In genomic region chr13:113464476-113464875, GRCh38 we compare ENCODE assay signal across 20 cellular contexts. TPM values are rescaled to one million over a fixed set of nuclear protein-coding genes. Genes with fewer than 3 reads are reported as not detected.
A peak's percentile ranks its signal among the peaks of the same experiment; 100 is the strongest.
DNase-seq lines count a peak whose midpoint lies in the region; ATAC-seq and TF ChIP-seq lines count a peak whose summit lies in the region.
"Had no signal": no experiment of that assay in that cellular context is flagged by ENCODE, and none has a peak within 500 bp of the region (broad histone marks: within the 10 kb centered on the region; RNA-seq: fewer than 3 reads in every experiment).

No MANE protein-coding gene starts in this region.

- H3K27ac ChIP-seq in GM23338 (ENCODE audit: low read depth): peak overlapping the region; percentile 15; the same call in 1 of the 2 replicates
- H3K27ac ChIP-seq in WERI-Rb-1: no peak overlapping the region
- H3K27ac ChIP-seq in endodermal cell (ENCODE audit: low read depth, low read length): no peak overlapping the region
- H3K27ac ChIP-seq: RWPE1 had no signal

- H2AFZ ChIP-seq in GM23338: no peak overlapping the region

- TF ChIP-seq CTCF in GM23338 (conservative IDR thresholded peaks at IDR 0.05; ENCODE audit: low read depth in 2 of 2): no peak
- TF ChIP-seq CTCF in WERI-Rb-1 (IDR thresholded peaks at IDR 0.05; ENCODE audit: low read depth, low read length): no peak
- no peak for TF ChIP-seq CTCF in endodermal cell (conservative IDR thresholded peaks at IDR 0.05)

- H3K4me3 ChIP-seq in GM23338: no peak overlapping the region
- no peak overlapping the region for H3K4me3 ChIP-seq in WERI-Rb-1 (ENCODE audit: low read depth, low read length)
- H3K4me3 ChIP-seq in endodermal cell (ENCODE audit: low read length): no peak overlapping the region
- H3K4me3 ChIP-seq: K562, MG63 had no signal

- no peak overlapping the region for H3K27ac Mint-ChIP-seq in GM23338
- H3K27ac Mint-ChIP-seq in endodermal cell: no peak overlapping the region
- H3K27ac Mint-ChIP-seq: B cell had no signal

- no peaks in the 10 kb centered on the region for H3K9me2 ChIP-seq in GM23338 (ENCODE audit: insufficient read depth)

- no peak overlapping the region for H3K4me2 ChIP-seq in GM23338

- H3K27me3 ChIP-seq in GM23338 (ENCODE audit: insufficient read depth) (no peaks in the 10 kb centered on the region), WERI-Rb-1 (ENCODE audit: insufficient read depth, low read depth, severe bottlenecking) (no peaks in the 10 kb centered on the region), endodermal cell (ENCODE audit: control insufficient read depth, insufficient read depth, low read length, poor library complexity, severe bottlenecking) (no peaks in the 10 kb centered on the region)
- H3K27me3 ChIP-seq: MG63 had no signal

- H3K4me3 Mint-ChIP-seq in GM23338 (no peak overlapping the region), endodermal cell (no peak overlapping the region)
- H3K4me3 Mint-ChIP-seq: B cell, CD14-positive monocyte, H9 had no signal

- intact Hi-C loops in posterior vena cava (cut with DNase I): no loop called here

- H3K9me3 ChIP-seq in WERI-Rb-1 (ENCODE audit: severe bottlenecking) (no peaks in the 10 kb centered on the region), endodermal cell (ENCODE audit: control insufficient read depth, low read length) (no peaks in the 10 kb centered on the region)
- H3K9me3 ChIP-seq: MG63 had no signal

- H3K79me2 ChIP-seq in GM23338 (replicated peaks; ENCODE audit: insufficient read depth): peaks cover 31% of the 10 kb centered on the region

- H3K36me3 Mint-ChIP-seq in GM23338 (ENCODE audit: low read depth) (peaks cover 49% of the 10 kb centered on the region), endodermal cell (ENCODE audit: low read depth) (peaks cover 64% of the 10 kb centered on the region)

- H3K9me3 Mint-ChIP-seq in GM23338 (no peaks in the 10 kb centered on the region), endodermal cell (no peaks in the 10 kb centered on the region)
- H3K9me3 Mint-ChIP-seq: CD14-positive monocyte; CD8-positive, alpha-beta memory T cell; H9 had no signal

- H4K20me1 ChIP-seq in GM23338 (replicated peaks; ENCODE audit: insufficient read depth): peaks cover 17% of the 10 kb centered on the region

- peaks cover 5% of the 10 kb centered on the region; the same call in 1 of the 2 replicates for H3F3A ChIP-seq in GM23338 (replicated peaks; ENCODE audit: low read depth)

- no peak for ATAC-seq in GM23338
- ATAC-seq: K562, Panc1 had no signal

- DNase-seq in GM23338 (ENCODE audit: low spot score) (no peak), WERI-Rb-1 (peak; percentile 5), endodermal cell (peak; percentile 28), posterior vena cava (ENCODE audit: low spot score) (peak; percentile 56), Ammon's horn (ENCODE audit: low spot score) (no peak), NCI-H446 (lab: John Stamatoyannopoulos, UW) (no peak), NCI-H510A (lab: John Stamatoyannopoulos, UW) (no peak)
- DNase-seq: CD8-positive, alpha-beta memory T cell; DND-41; H9; Kasumi-1; MG63; NCI-H2029; NCI-H69; SHP77 had no signal

- H3K4me1 ChIP-seq in GM23338 (ENCODE audit: insufficient read depth) (peaks cover 12% of the 10 kb centered on the region), endodermal cell (ENCODE audit: control insufficient read depth, insufficient read depth, low read length) (no peaks in the 10 kb centered on the region)

- H3K4me1 Mint-ChIP-seq in GM23338 (peaks cover 14% of the 10 kb centered on the region), endodermal cell (peaks cover 10% of the 10 kb centered on the region)
- H3K4me1 Mint-ChIP-seq: B cell had no signal

- H3K36me3 ChIP-seq in GM23338 (ENCODE audit: insufficient read depth): peaks cover 20% of the 10 kb centered on the region
- peaks cover 80% of the 10 kb centered on the region for H3K36me3 ChIP-seq in WERI-Rb-1
- H3K36me3 ChIP-seq in endodermal cell (ENCODE audit: control insufficient read depth, insufficient read depth, low read length): peaks cover 69% of the 10 kb centered on the region

- H3K27me3 Mint-ChIP-seq in GM23338 (ENCODE audit: insufficient read depth, low read depth, poor library complexity) (peaks cover 6% of the 10 kb centered on the region), endodermal cell (ENCODE audit: insufficient read depth) (no peaks in the 10 kb centered on the region)
- H3K27me3 Mint-ChIP-seq: B cell had no signal

- 95 to 97% methylated on average over 14 to 16 of the region's 16 CpGs for WGBS in endodermal cell (ENCODE audit: insufficient coverage in 1 of 2, insufficient read length in 1 of 2), 2 experiments

- no peak overlapping the region for H3K9ac ChIP-seq in endodermal cell (ENCODE audit: extremely low read depth, low read length, poor library complexity, severe bottlenecking)

TF ChIP-seq in GM23338, 12 proteins besides CTCF, POLR2A, EP300 and RAD21 (continues in another document):
- no peak for TF ChIP-seq JUNB (IDR thresholded peaks at IDR 0.05; ENCODE audit: unreplicated experiment)
- no peak for TF ChIP-seq EZH2 (IDR thresholded peaks at IDR 0.05; ENCODE audit: low read depth, unreplicated experiment)
- TF ChIP-seq, protein P1, sequence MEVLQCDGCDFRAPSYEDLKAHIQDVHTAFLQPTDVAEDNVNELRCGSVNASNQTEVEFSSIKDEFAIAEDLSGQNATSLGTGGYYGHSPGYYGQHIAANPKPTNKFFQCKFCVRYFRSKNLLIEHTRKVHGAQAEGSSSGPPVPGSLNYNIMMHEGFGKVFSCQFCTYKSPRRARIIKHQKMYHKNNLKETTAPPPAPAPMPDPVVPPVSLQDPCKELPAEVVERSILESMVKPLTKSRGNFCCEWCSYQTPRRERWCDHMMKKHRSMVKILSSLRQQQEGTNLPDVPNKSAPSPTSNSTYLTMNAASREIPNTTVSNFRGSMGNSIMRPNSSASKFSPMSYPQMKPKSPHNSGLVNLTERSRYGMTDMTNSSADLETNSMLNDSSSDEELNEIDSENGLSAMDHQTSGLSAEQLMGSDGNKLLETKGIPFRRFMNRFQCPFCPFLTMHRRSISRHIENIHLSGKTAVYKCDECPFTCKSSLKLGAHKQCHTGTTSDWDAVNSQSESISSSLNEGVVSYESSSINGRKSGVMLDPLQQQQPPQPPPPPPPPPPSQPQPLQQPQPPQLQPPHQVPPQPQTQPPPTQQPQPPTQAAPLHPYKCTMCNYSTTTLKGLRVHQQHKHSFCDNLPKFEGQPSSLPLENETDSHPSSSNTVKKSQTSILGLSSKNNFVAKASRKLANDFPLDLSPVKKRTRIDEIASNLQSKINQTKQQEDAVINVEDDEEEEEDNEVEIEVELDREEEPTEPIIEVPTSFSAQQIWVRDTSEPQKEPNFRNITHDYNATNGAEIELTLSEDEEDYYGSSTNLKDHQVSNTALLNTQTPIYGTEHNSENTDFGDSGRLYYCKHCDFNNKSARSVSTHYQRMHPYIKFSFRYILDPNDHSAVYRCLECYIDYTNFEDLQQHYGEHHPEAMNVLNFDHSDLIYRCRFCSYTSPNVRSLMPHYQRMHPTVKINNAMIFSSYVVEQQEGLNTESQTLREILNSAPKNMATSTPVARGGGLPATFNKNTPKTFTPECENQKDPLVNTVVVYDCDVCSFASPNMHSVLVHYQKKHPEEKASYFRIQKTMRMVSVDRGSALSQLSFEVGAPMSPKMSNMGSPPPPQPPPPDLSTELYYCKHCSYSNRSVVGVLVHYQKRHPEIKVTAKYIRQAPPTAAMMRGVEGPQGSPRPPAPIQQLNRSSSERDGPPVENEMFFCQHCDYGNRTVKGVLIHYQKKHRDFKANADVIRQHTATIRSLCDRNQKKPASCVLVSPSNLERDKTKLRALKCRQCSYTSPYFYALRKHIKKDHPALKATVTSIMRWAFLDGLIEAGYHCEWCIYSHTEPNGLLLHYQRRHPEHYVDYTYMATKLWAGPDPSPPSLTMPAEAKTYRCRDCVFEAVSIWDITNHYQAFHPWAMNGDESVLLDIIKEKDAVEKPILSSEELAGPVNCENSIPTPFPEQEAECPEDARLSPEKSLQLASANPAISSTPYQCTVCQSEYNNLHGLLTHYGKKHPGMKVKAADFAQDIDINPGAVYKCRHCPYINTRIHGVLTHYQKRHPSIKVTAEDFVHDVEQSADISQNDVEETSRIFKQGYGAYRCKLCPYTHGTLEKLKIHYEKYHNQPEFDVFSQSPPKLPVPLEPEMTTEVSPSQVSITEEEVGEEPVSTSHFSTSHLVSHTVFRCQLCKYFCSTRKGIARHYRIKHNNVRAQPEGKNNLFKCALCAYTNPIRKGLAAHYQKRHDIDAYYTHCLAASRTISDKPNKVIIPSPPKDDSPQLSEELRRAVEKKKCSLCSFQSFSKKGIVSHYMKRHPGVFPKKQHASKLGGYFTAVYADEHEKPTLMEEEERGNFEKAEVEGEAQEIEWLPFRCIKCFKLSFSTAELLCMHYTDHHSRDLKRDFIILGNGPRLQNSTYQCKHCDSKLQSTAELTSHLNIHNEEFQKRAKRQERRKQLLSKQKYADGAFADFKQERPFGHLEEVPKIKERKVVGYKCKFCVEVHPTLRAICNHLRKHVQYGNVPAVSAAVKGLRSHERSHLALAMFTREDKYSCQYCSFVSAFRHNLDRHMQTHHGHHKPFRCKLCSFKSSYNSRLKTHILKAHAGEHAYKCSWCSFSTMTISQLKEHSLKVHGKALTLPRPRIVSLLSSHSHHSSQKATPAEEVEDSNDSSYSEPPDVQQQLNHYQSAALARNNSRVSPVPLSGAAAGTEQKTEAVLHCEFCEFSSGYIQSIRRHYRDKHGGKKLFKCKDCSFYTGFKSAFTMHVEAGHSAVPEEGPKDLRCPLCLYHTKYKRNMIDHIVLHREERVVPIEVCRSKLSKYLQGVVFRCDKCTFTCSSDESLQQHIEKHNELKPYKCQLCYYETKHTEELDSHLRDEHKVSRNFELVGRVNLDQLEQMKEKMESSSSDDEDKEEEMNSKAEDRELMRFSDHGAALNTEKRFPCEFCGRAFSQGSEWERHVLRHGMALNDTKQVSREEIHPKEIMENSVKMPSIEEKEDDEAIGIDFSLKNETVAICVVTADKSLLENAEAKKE (CRISPR knock-in tag; IDR thresholded peaks at IDR 0.05): no peak
- TF ChIP-seq NANOG (IDR thresholded peaks at IDR 0.05; ENCODE audit: borderline replicate concordance): no peak
- TF ChIP-seq STAT1 (IDR thresholded peaks at IDR 0.05; ENCODE audit: unreplicated experiment): no peak
- no peak for TF ChIP-seq ZNF331 (CRISPR knock-in tag; IDR thresholded peaks at IDR 0.05; ENCODE audit: low read depth)

RNA-seq across cellular contexts. Expression of gene ADPRHL1, which starts 11.2 kb away (rescaled TPM):
- total RNA-seq in GM23338 (2014; rRNA removed; shearing (Covaris generic)): 0.80 and 1.3 TPM in 2 replicates
- polyA plus RNA-seq in GM23338 (2016; fragmentation: Nextera tagmentation; extraction: Ambion mirVana): 0.96 and 1.0 TPM in 2 replicates
- total RNA-seq in endodermal cell (1 to 10 TPM; 1.6 to 2.9 TPM), posterior vena cava (1 to 10 TPM; 1.2 to 1.6 TPM)
- 2.7 TPM for polyA plus RNA-seq in endodermal cell (2013, experiment 1 of 2)
- polyA plus RNA-seq in endodermal cell (2013, experiment 2 of 2): 3.2 TPM

RNA-seq across cellular contexts. Expression of gene DCUN1D2, which starts 26.0 kb away (rescaled TPM):
- 25.7 and 38.0 TPM in 2 replicates for total RNA-seq in GM23338 (2014; rRNA removed; shearing (Covaris generic))
- 12.3 and 12.5 TPM in 2 replicates for polyA plus RNA-seq in GM23338 (2016; fragmentation: Nextera tagmentation; extraction: Ambion mirVana)
- total RNA-seq in endodermal cell (10 to 100 TPM; 35.8 to 44.7 TPM), posterior vena cava (10 to 100 TPM; 12.7 to 16.9 TPM)
- polyA plus RNA-seq in endodermal cell (2013, experiment 1 of 2): 23.4 TPM
- polyA plus RNA-seq in endodermal cell (2013, experiment 2 of 2): 23.9 TPM

Comparison
In these comparisons a context has a peak if more than half of its experiments do, and no peak if none do; other contexts are left out.
1. DNase-seq: peak in WERI-Rb-1 (single experiment), endodermal cell (single experiment) and posterior vena cava (single experiment); none in GM23338 (single experiment), Ammon's horn (single experiment), NCI-H446 (0 of 2) and NCI-H510A (single experiment).